In genomic region chr6:169969372-169970099, GRCh38 we compare ENCODE assay signal across 22 cellular contexts.
DNase-seq lines count a peak whose midpoint lies in the region; ATAC-seq and TF ChIP-seq lines count a peak whose summit lies in the region.
"Had no signal": no experiment of that assay in that cellular context is flagged by ENCODE, and none has a peak within 500 bp of the region (broad histone marks: within the 10 kb centered on the region; RNA-seq: fewer than 3 reads in every experiment).

No MANE protein-coding gene starts in this region.

- H3K4me1 ChIP-seq in mammary epithelial cell (ENCODE audit: insufficient read depth, low read length) (no peaks in the 10 kb centered on the region), RWPE2 (ENCODE audit: insufficient read depth, poor library complexity, severe bottlenecking) (no peaks in the 10 kb centered on the region), sigmoid colon (no peaks in the 10 kb centered on the region)
- H3K4me1 ChIP-seq in CD8-positive, alpha-beta T cell (ENCODE audit: insufficient read depth, low read length): no peaks in the 10 kb centered on the region
- H3K4me1 ChIP-seq: tibial artery had no signal

- H3K4me3 ChIP-seq in mammary epithelial cell (replicated peaks in 1 of 3; ENCODE audit: insufficient read depth in 1 of 3, low read depth in 2 of 3, low read length in 3 of 3): no peak overlapping the region
- H3K4me3 ChIP-seq in RWPE2 (ENCODE audit: severe bottlenecking): no peak overlapping the region
- no peak overlapping the region for H3K4me3 ChIP-seq in sigmoid colon
- no peak overlapping the region for H3K4me3 ChIP-seq in CD8-positive, alpha-beta T cell (ENCODE audit: low read depth, low read length)
- H3K4me3 ChIP-seq: tibial artery had no signal

- no peaks in the 10 kb centered on the region for H3K36me3 Mint-ChIP-seq in MCF 10A (ENCODE audit: insufficient read depth, unreplicated experiment)
- H3K36me3 Mint-ChIP-seq in CD8-positive, alpha-beta T cell: no peaks in the 10 kb centered on the region
- H3K36me3 Mint-ChIP-seq: activated naive CD4-positive, alpha-beta T cell treated with anti-CD3 and anti-CD28 coated beads, Interleukin-2, amount 50 U/mL, for 72 hours had no signal

- CTCF ChIA-PET in MCF 10A (lab: Yijun Ruan, JAX) (interaction anchor here (0.6 to 1.8 kb wide), 2 partner anchors 263 to 336 kb away, joined by 3 to 4 read pairs; no protein-coding TSS in a partner anchor), mammary epithelial cell (lab: Charles Lee; ENCODE audit: low non-redundant PET) (no interaction called here)
- CTCF ChIA-PET in CD8-positive, alpha-beta T cell (lab: Charles Lee): interaction anchor here (0.9 kb wide), 1 partner anchor 550 kb away, joined by 3 read pairs; no protein-coding TSS in a partner anchor

- H2AFZ ChIP-seq in mammary epithelial cell (ENCODE audit: low read depth, low read length): no peak overlapping the region

- H3K36me3 ChIP-seq in mammary epithelial cell (ENCODE audit: insufficient read depth, low read length): no peaks in the 10 kb centered on the region
- H3K36me3 ChIP-seq in RWPE2 (ENCODE audit: low read depth): no peaks in the 10 kb centered on the region
- no peaks in the 10 kb centered on the region for H3K36me3 ChIP-seq in sigmoid colon
- no peaks in the 10 kb centered on the region for H3K36me3 ChIP-seq in CD8-positive, alpha-beta T cell (ENCODE audit: insufficient read depth, low read length)
- H3K36me3 ChIP-seq: tibial artery had no signal

- no peaks in the 10 kb centered on the region for H3K9me3 Mint-ChIP-seq in MCF 10A (ENCODE audit: unreplicated experiment)
- no peaks in the 10 kb centered on the region for H3K9me3 Mint-ChIP-seq in CD8-positive, alpha-beta T cell
- H3K9me3 Mint-ChIP-seq: activated naive CD4-positive, alpha-beta T cell treated with anti-CD3 and anti-CD28 coated beads, Interleukin-2, amount 50 U/mL, for 72 hours; CD4-positive, alpha-beta T cell; dendritic cell treated with granulocyte-macrophage colony-stimulating factor and Interleukin-4, amounts not matched to agents 40 ng/mL and 50 ng/mL, for 4 days had no signal

- in situ Hi-C loops in mammary epithelial cell (cut with MboI; ENCODE audit: low sequenced_read_pairs in 2 of 2): no loop called here

- no peak for TF ChIP-seq EP300 in sigmoid colon (IDR thresholded peaks at IDR 0.05)

- no peak for DNase-seq in MCF 10A (ENCODE audit: unreplicated experiment)
- DNase-seq in mammary epithelial cell: no peak
- DNase-seq in RWPE2 (ENCODE audit: low spot score): peak; percentile 29
- DNase-seq in left lobe of liver (ENCODE audit: low spot score): peak; percentile 39
- peak; percentile 46 for DNase-seq in sigmoid colon
- no peak for DNase-seq in CD8-positive, alpha-beta T cell
- no peak for DNase-seq in DMS114 treated with DMSO at 0.1 percent for 48 hours (lab: John Stamatoyannopoulos, UW; ENCODE audit: unreplicated experiment)
- DNase-seq: DMS153, GDM1, GOT3, NCI-H1436 treated with DMSO at 0.1 percent for 48 hours, NCI-H2107, NCI-H446 treated with DMSO at 0.1 percent for 48 hours, nucleus accumbens, SHP77 treated with DMSO at 0.1 percent for 48 hours had no signal

- no peak for TF ChIP-seq POLR2A in sigmoid colon (IDR thresholded peaks at IDR 0.05)

- no peaks in the 10 kb centered on the region for H3K27me3 ChIP-seq in mammary epithelial cell (ENCODE audit: insufficient read depth, low read length)
- H3K27me3 ChIP-seq in RWPE2 (ENCODE audit: insufficient read depth, poor library complexity, severe bottlenecking): no peaks in the 10 kb centered on the region
- H3K27me3 ChIP-seq in sigmoid colon: no peaks in the 10 kb centered on the region
- H3K27me3 ChIP-seq in CD8-positive, alpha-beta T cell (ENCODE audit: insufficient read depth, low read length): no peaks in the 10 kb centered on the region

- ATAC-seq in RWPE2 (ENCODE audit: low read depth) (no peak), left lobe of liver (no peak), GM21786 (IDR thresholded peaks at IDR 0.05; ENCODE audit: unreplicated experiment) (no peak)
- ATAC-seq in CD8-positive, alpha-beta T cell: no peak
- ATAC-seq: activated naive CD4-positive, alpha-beta T cell treated with anti-CD3 and anti-CD28 coated beads, Interleukin-2, amount 50 U/mL, for 72 hours; stimulated activated naive CD8-positive, alpha-beta T cell treated with anti-CD3 and anti-CD28 coated beads, Interleukin-15, Interleukin-2, amounts not matched to agents 100 U/mL and 50 U/mL, for 24 hours had no signal

- POLR2A ChIA-PET in MCF 10A (lab: Yijun Ruan, JAX): no interaction called here
- POLR2A ChIA-PET in CD8-positive, alpha-beta T cell (lab: Charles Lee): no interaction called here

- H4K20me1 ChIP-seq in mammary epithelial cell (ENCODE audit: insufficient read depth, low read length): no peaks in the 10 kb centered on the region

- 91% methylated on average over 16 of the region's 19 CpGs for WGBS in mammary epithelial cell (ENCODE audit: low coverage, missing lambda C conversion rate)
- WGBS in sigmoid colon, 2 donors: 89 to 92% methylated on average over 19 of the region's 19 CpGs

- intact Hi-C loops in MCF 10A (cut with micrococcal nuclease) (loop anchor here (5.0 kb wide), 1 partner anchor 548 kb away; no protein-coding TSS in a partner anchor), mammary epithelial cell (cut with micrococcal nuclease) (loop anchor here (10.0 kb wide), 1 partner anchor 205 kb away; no protein-coding TSS in a partner anchor), sigmoid colon (cut with DNase I) (no loop called here)
- intact Hi-C loops in CD8-positive, alpha-beta T cell (cut with DNase I, micrococcal nuclease): no loop called here

- H3K27me3 Mint-ChIP-seq in MCF 10A (ENCODE audit: insufficient read depth, unreplicated experiment): peaks cover 25% of the 10 kb centered on the region
- H3K27me3 Mint-ChIP-seq in CD8-positive, alpha-beta T cell (ENCODE audit: low read depth): no peaks in the 10 kb centered on the region
- H3K27me3 Mint-ChIP-seq: CD4-positive, alpha-beta T cell had no signal

- H3K27ac Mint-ChIP-seq in MCF 10A (ENCODE audit: low read depth, unreplicated experiment): peak overlapping the region; percentile 25
- no peak overlapping the region for H3K27ac Mint-ChIP-seq in CD8-positive, alpha-beta T cell
- H3K27ac Mint-ChIP-seq: activated naive CD4-positive, alpha-beta T cell treated with anti-CD3 and anti-CD28 coated beads, Interleukin-2, amount 50 U/mL, for 72 hours; CD4-positive, alpha-beta T cell; dendritic cell treated with granulocyte-macrophage colony-stimulating factor and Interleukin-4, amounts not matched to agents 40 ng/mL and 50 ng/mL, for 4 days had no signal

- H3K79me2 ChIP-seq in mammary epithelial cell (ENCODE audit: insufficient read depth, low read length): no peaks in the 10 kb centered on the region

- dilution Hi-C loops in mammary epithelial cell (cut with HindIII; ENCODE audit: low sequenced_read_pairs): loop anchor here (10.0 kb wide), 1 partner anchor 135 kb away; no protein-coding TSS in a partner anchor

- no TSS peak for BruUV-seq in MCF 10A (replicated peaks; lab: Mats Ljungman, UMichigan)
- BruUV-seq in mammary epithelial cell (replicated peaks; lab: Mats Ljungman, UMichigan): no TSS peak

- H3K4me3 Mint-ChIP-seq in MCF 10A (ENCODE audit: unreplicated experiment): no peak overlapping the region
- no peak overlapping the region for H3K4me3 Mint-ChIP-seq in CD8-positive, alpha-beta T cell
- H3K4me3 Mint-ChIP-seq: CD4-positive, alpha-beta T cell; dendritic cell treated with granulocyte-macrophage colony-stimulating factor and Interleukin-4, amounts not matched to agents 40 ng/mL and 50 ng/mL, for 4 days had no signal

- no peak for TF ChIP-seq CTCF in MCF 10A (IDR thresholded peaks at IDR 0.05; ENCODE audit: unreplicated experiment)
- TF ChIP-seq CTCF in mammary epithelial cell (conservative IDR thresholded peaks at IDR 0.05 in 1 of 2, IDR thresholded peaks at IDR 0.05 in 1 of 2; ENCODE audit: extremely low read depth in 1 of 2, insufficient read depth in 1 of 2, low read depth in 1 of 2, low read length in 2 of 2): no peak
- no peak for TF ChIP-seq CTCF in RWPE2 (IDR thresholded peaks at IDR 0.05; ENCODE audit: poor library complexity, severe bottlenecking)
- no peak for TF ChIP-seq CTCF in sigmoid colon (IDR thresholded peaks at IDR 0.05)
- no peak for TF ChIP-seq CTCF in CD8-positive, alpha-beta T cell (IDR thresholded peaks at IDR 0.05)

- H3K9ac ChIP-seq in mammary epithelial cell (ENCODE audit: insufficient read depth, low read length): no peak overlapping the region
- H3K9ac ChIP-seq: KMS-11 had no signal

- no peaks in the 10 kb centered on the region for H3K9me3 ChIP-seq in mammary epithelial cell (replicated peaks; ENCODE audit: insufficient read depth, low read length)
- no peaks in the 10 kb centered on the region for H3K9me3 ChIP-seq in RWPE2 (ENCODE audit: severe bottlenecking)
- no peaks in the 10 kb centered on the region for H3K9me3 ChIP-seq in sigmoid colon
- no peaks in the 10 kb centered on the region for H3K9me3 ChIP-seq in CD8-positive, alpha-beta T cell (ENCODE audit: low read length)
- H3K9me3 ChIP-seq: tibial artery had no signal

- H3K27ac ChIP-seq in mammary epithelial cell (ENCODE audit: insufficient read depth, low read depth, low read length) (no peak overlapping the region), RWPE2 (ENCODE audit: poor library complexity, severe bottlenecking) (no peak overlapping the region), sigmoid colon (no peak overlapping the region)
- H3K27ac ChIP-seq in CD8-positive, alpha-beta T cell (ENCODE audit: low read depth, low read length): no peak overlapping the region
- H3K27ac ChIP-seq: KMS-11, tibial artery had no signal

- no peaks in the 10 kb centered on the region for H3K4me1 Mint-ChIP-seq in MCF 10A (ENCODE audit: insufficient read depth, unreplicated experiment)
- H3K4me1 Mint-ChIP-seq in CD8-positive, alpha-beta T cell (ENCODE audit: low read depth): no peaks in the 10 kb centered on the region

- H3K4me2 ChIP-seq in mammary epithelial cell (ENCODE audit: insufficient read depth, low read depth, low read length): no peak overlapping the region
- H3K4me2 ChIP-seq: KMS-11 had no signal

Comparison
In these comparisons a context has a peak if more than half of its experiments do, and no peak if none do; other contexts are left out.
1. DNase-seq: peak in RWPE2 (single experiment), left lobe of liver (single experiment) and sigmoid colon (single experiment); none in MCF 10A (single experiment), mammary epithelial cell (single experiment), CD8-positive, alpha-beta T cell (0 of 7) and DMS114 treated with DMSO at 0.1 percent for 48 hours (single experiment).
2. intact Hi-C loops: an anchor here in MCF 10A (5.0 kb wide) and mammary epithelial cell (10.0 kb wide); none called in sigmoid colon and CD8-positive, alpha-beta T cell.